Comparison of ENCODE assay signal across 1 cellular context in genomic region chr16:11022002-11022401, GRCh38.
TF ChIP-seq lines count a peak whose summit lies in the region.

No MANE protein-coding gene starts in this region.

TF ChIP-seq in WTC11, 78 proteins besides CTCF, POLR2A, EP300 and RAD21 (continued from another document):
- TF ChIP-seq OVOL2 (CRISPR knock-in tag; IDR thresholded peaks at IDR 0.05; ENCODE audit: borderline replicate concordance) (no peak), ZNF396 (CRISPR knock-in tag; IDR thresholded peaks at IDR 0.05; ENCODE audit: borderline replicate concordance) (no peak), SMAD4 (CRISPR knock-in tag; IDR thresholded peaks at IDR 0.05) (no peak), PRDM15 (CRISPR knock-in tag; IDR thresholded peaks at IDR 0.05) (no peak)
TF ChIP-seq in WTC11: peak in this region for 0.
